28 cellular contexts compared by ENCODE assay signal in genomic region chr9:92164975-92165374, GRCh38.
"Had no signal": no experiment of that assay in that cellular context is flagged by ENCODE, and none has a peak within 500 bp of the region (broad histone marks: within the 10 kb centered on the region; RNA-seq: fewer than 3 reads in every experiment).

No MANE protein-coding gene starts in this region.

- H2AFZ ChIP-seq: neural progenitor cell, parathyroid adenoma had no signal

- H3K9ac ChIP-seq: neural progenitor cell, parathyroid adenoma had no signal

- DNase-seq: natural killer cell; occipital lobe; ovary; posterior cingulate gyrus; psoas muscle; right cardiac atrium; right lobe of liver; sigmoid colon; small intestine; stimulated activated CD4-positive, alpha-beta T cell treated with anti-CD3 and anti-CD28 coated beads, Interleukin-15, amount 100 ng/mL, for 24 hours; stimulated activated CD4-positive, alpha-beta T cell treated with anti-CD3 and anti-CD28 coated beads, Interleukin-2, amount 100 ng/mL, for 24 hours; stimulated activated CD4-positive, alpha-beta T cell treated with anti-CD3 and anti-CD28 coated beads, Interleukin-2, amount 100 ng/mL, for 48 hours; stimulated activated CD4-positive, alpha-beta T cell treated with anti-CD3 and anti-CD28 coated beads, Interleukin-4, amount 100 ng/mL, for 24 hours; stimulated activated naive CD4-positive, alpha-beta T cell treated with Interleukin-2 at 50 U/mL for 16 hours; stomach; thyroid gland; trophoblast cell; upper lobe of left lung had no signal

- H3K27ac Mint-ChIP-seq: natural killer cell; nephron; neural progenitor cell; progenitor cell of endocrine pancreas; stimulated activated memory B cell treated with anti-CD40 and anti-IgM and Interleukin-4, amounts not matched to agents 10 μg/mL and 1 μg/mL and 100 μg/mL, for 72 hours; stimulated activated naive CD8-positive, alpha-beta T cell treated with anti-CD3 and anti-CD28 coated beads, Interleukin-15, Interleukin-2, amounts not matched to agents 100 ng/mL and 50 ng/mL, for 24 hours had no signal

- H3K36me3 ChIP-seq: neural progenitor cell, ovary, right lobe of liver, sigmoid colon, stomach, thoracic aorta, thyroid gland, tibial nerve, upper lobe of left lung, vagina had no signal

- FAIRE-seq: small intestine, urothelium cell line had no signal

- H3K9me3 ChIP-seq: ovary, right lobe of liver, thoracic aorta, thyroid gland, upper lobe of left lung, vagina had no signal

- H3K27ac ChIP-seq: neural progenitor cell, ovary, parathyroid adenoma, psoas muscle, right lobe of liver, sigmoid colon, stomach, thoracic aorta, thyroid gland, tibial nerve, upper lobe of left lung, vagina had no signal

- H3K4me1 ChIP-seq: neural progenitor cell, parathyroid adenoma, psoas muscle, right lobe of liver, sigmoid colon, stomach, thyroid gland, tibial nerve, upper lobe of left lung, vagina had no signal

- H3K4me3 Mint-ChIP-seq: natural killer cell; nephron; neural progenitor cell; stimulated activated memory B cell treated with anti-CD40 and anti-IgM and Interleukin-4, amounts not matched to agents 10 μg/mL and 1 μg/mL and 100 μg/mL, for 72 hours; stimulated activated naive CD8-positive, alpha-beta T cell treated with anti-CD3 and anti-CD28 coated beads, Interleukin-15, Interleukin-2, amounts not matched to agents 100 ng/mL and 50 ng/mL, for 24 hours had no signal

- H3K27me3 Mint-ChIP-seq: progenitor cell of endocrine pancreas had no signal

- H3K4me3 ChIP-seq: neural progenitor cell, ovary, psoas muscle, right lobe of liver, sigmoid colon, stomach, thoracic aorta, thyroid gland, tibial nerve, upper lobe of left lung, vagina had no signal

- ATAC-seq: natural killer cell, psoas muscle, right cardiac atrium had no signal

- H3K4me1 Mint-ChIP-seq: natural killer cell, nephron, neural progenitor cell had no signal

- H3K4me2 ChIP-seq: neural progenitor cell had no signal

- H3K79me2 ChIP-seq: parathyroid adenoma had no signal

- H3K27me3 ChIP-seq: neural progenitor cell, ovary, right lobe of liver, sigmoid colon, stomach, thyroid gland, tibial nerve, upper lobe of left lung, vagina had no signal
